1 cellular context compared by ENCODE assay signal in the genomic region with DNA sequence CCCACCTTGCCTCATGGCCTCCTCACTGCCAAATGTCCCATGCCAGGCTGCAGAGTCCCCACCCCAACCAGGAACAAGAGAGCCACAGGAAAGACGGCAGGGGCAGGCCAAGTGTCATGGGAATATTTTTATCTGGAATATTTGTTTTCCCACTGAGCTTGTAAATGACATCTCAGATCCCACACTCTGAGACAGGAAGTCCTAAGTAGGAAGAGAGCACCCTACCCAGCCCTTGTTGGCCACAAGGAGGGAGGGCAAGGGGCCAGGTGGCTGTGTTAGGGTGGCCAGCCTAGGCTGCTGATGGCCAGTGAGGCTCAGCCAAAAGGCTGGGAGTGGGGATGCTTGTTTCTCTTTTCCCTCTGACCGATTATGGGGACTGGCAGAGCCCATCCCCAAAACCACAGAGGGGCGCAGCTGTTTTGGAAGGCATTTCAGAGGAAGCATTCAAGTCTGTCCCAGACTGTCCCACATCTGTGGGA.
TF ChIP-seq lines count a peak whose summit lies in the region.

No MANE protein-coding gene starts in this region.

TF ChIP-seq in GM23338, 12 proteins besides CTCF, POLR2A, EP300 and RAD21:
- TF ChIP-seq, protein P1, sequence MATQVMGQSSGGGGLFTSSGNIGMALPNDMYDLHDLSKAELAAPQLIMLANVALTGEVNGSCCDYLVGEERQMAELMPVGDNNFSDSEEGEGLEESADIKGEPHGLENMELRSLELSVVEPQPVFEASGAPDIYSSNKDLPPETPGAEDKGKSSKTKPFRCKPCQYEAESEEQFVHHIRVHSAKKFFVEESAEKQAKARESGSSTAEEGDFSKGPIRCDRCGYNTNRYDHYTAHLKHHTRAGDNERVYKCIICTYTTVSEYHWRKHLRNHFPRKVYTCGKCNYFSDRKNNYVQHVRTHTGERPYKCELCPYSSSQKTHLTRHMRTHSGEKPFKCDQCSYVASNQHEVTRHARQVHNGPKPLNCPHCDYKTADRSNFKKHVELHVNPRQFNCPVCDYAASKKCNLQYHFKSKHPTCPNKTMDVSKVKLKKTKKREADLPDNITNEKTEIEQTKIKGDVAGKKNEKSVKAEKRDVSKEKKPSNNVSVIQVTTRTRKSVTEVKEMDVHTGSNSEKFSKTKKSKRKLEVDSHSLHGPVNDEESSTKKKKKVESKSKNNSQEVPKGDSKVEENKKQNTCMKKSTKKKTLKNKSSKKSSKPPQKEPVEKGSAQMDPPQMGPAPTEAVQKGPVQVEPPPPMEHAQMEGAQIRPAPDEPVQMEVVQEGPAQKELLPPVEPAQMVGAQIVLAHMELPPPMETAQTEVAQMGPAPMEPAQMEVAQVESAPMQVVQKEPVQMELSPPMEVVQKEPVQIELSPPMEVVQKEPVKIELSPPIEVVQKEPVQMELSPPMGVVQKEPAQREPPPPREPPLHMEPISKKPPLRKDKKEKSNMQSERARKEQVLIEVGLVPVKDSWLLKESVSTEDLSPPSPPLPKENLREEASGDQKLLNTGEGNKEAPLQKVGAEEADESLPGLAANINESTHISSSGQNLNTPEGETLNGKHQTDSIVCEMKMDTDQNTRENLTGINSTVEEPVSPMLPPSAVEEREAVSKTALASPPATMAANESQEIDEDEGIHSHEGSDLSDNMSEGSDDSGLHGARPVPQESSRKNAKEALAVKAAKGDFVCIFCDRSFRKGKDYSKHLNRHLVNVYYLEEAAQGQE (IDR thresholded peaks at IDR 0.05; ENCODE audit: unreplicated experiment): no peak
- TF ChIP-seq CREB1 (CRISPR knock-in tag; IDR thresholded peaks at IDR 0.05; ENCODE audit: low read depth): no peak
- no peak for TF ChIP-seq JUNB (IDR thresholded peaks at IDR 0.05; ENCODE audit: unreplicated experiment)
- TF ChIP-seq, protein P2, sequence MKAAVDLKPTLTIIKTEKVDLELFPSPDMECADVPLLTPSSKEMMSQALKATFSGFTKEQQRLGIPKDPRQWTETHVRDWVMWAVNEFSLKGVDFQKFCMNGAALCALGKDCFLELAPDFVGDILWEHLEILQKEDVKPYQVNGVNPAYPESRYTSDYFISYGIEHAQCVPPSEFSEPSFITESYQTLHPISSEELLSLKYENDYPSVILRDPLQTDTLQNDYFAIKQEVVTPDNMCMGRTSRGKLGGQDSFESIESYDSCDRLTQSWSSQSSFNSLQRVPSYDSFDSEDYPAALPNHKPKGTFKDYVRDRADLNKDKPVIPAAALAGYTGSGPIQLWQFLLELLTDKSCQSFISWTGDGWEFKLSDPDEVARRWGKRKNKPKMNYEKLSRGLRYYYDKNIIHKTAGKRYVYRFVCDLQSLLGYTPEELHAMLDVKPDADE (IDR thresholded peaks at IDR 0.05): no peak
- no peak for TF ChIP-seq NANOG (IDR thresholded peaks at IDR 0.05; ENCODE audit: borderline replicate concordance)
- TF ChIP-seq, protein P3, sequence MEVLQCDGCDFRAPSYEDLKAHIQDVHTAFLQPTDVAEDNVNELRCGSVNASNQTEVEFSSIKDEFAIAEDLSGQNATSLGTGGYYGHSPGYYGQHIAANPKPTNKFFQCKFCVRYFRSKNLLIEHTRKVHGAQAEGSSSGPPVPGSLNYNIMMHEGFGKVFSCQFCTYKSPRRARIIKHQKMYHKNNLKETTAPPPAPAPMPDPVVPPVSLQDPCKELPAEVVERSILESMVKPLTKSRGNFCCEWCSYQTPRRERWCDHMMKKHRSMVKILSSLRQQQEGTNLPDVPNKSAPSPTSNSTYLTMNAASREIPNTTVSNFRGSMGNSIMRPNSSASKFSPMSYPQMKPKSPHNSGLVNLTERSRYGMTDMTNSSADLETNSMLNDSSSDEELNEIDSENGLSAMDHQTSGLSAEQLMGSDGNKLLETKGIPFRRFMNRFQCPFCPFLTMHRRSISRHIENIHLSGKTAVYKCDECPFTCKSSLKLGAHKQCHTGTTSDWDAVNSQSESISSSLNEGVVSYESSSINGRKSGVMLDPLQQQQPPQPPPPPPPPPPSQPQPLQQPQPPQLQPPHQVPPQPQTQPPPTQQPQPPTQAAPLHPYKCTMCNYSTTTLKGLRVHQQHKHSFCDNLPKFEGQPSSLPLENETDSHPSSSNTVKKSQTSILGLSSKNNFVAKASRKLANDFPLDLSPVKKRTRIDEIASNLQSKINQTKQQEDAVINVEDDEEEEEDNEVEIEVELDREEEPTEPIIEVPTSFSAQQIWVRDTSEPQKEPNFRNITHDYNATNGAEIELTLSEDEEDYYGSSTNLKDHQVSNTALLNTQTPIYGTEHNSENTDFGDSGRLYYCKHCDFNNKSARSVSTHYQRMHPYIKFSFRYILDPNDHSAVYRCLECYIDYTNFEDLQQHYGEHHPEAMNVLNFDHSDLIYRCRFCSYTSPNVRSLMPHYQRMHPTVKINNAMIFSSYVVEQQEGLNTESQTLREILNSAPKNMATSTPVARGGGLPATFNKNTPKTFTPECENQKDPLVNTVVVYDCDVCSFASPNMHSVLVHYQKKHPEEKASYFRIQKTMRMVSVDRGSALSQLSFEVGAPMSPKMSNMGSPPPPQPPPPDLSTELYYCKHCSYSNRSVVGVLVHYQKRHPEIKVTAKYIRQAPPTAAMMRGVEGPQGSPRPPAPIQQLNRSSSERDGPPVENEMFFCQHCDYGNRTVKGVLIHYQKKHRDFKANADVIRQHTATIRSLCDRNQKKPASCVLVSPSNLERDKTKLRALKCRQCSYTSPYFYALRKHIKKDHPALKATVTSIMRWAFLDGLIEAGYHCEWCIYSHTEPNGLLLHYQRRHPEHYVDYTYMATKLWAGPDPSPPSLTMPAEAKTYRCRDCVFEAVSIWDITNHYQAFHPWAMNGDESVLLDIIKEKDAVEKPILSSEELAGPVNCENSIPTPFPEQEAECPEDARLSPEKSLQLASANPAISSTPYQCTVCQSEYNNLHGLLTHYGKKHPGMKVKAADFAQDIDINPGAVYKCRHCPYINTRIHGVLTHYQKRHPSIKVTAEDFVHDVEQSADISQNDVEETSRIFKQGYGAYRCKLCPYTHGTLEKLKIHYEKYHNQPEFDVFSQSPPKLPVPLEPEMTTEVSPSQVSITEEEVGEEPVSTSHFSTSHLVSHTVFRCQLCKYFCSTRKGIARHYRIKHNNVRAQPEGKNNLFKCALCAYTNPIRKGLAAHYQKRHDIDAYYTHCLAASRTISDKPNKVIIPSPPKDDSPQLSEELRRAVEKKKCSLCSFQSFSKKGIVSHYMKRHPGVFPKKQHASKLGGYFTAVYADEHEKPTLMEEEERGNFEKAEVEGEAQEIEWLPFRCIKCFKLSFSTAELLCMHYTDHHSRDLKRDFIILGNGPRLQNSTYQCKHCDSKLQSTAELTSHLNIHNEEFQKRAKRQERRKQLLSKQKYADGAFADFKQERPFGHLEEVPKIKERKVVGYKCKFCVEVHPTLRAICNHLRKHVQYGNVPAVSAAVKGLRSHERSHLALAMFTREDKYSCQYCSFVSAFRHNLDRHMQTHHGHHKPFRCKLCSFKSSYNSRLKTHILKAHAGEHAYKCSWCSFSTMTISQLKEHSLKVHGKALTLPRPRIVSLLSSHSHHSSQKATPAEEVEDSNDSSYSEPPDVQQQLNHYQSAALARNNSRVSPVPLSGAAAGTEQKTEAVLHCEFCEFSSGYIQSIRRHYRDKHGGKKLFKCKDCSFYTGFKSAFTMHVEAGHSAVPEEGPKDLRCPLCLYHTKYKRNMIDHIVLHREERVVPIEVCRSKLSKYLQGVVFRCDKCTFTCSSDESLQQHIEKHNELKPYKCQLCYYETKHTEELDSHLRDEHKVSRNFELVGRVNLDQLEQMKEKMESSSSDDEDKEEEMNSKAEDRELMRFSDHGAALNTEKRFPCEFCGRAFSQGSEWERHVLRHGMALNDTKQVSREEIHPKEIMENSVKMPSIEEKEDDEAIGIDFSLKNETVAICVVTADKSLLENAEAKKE (CRISPR knock-in tag; IDR thresholded peaks at IDR 0.05): no peak
- TF ChIP-seq ZNF331 (CRISPR knock-in tag; IDR thresholded peaks at IDR 0.05; ENCODE audit: low read depth): no peak
- TF ChIP-seq EZH2phosphoT487 (IDR thresholded peaks at IDR 0.05; ENCODE audit: unreplicated experiment): no peak
- TF ChIP-seq ZNF114 (CRISPR knock-in tag; IDR thresholded peaks at IDR 0.05): no peak
- TF ChIP-seq EZH2 (IDR thresholded peaks at IDR 0.05; ENCODE audit: low read depth, unreplicated experiment): no peak
- no peak for TF ChIP-seq POLR2AphosphoS5 (IDR thresholded peaks at IDR 0.05; ENCODE audit: low read depth)
- TF ChIP-seq STAT1 (IDR thresholded peaks at IDR 0.05; ENCODE audit: unreplicated experiment): no peak
